Comparison of ENCODE assay signal across 1 cellular context in the genomic region with DNA sequence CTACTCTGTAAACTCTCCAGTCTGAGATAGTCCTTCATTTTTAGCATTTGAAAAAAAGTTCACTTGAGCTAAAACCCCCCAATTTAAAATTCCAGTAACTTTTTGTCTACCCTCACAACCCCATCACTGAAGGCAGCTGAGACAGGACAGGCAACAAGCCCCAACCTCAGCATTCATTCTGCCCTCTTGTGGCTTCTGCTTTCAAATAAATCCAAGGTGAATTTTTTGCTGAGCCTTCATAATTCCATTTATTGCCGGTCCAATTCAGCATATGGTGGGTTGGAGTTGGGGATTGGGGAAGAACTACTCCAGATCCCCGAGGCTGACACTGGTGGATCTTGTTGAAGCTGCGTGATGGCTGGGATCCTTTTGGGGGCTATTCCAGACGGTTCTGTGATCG.
TF ChIP-seq lines count a peak whose summit lies in the region.

No MANE protein-coding gene starts in this region.

TF ChIP-seq in SK-N-SH treated with all-trans-retinoic acid at 6 μM for 48 hours, 23 proteins besides CTCF, POLR2A, EP300 and RAD21 (continued from another document):
- TF ChIP-seq ZNF565 (CRISPR knock-in tag; conservative IDR thresholded peaks at IDR 0.05; ENCODE audit: low read depth) (no peak), ZNF8 (CRISPR knock-in tag; IDR thresholded peaks at IDR 0.05) (no peak), TOX (CRISPR knock-in tag; IDR thresholded peaks at IDR 0.05; ENCODE audit: borderline replicate concordance) (no peak), ZNF70 (CRISPR knock-in tag; IDR thresholded peaks at IDR 0.05) (no peak)
- TF ChIP-seq, protein P1, sequence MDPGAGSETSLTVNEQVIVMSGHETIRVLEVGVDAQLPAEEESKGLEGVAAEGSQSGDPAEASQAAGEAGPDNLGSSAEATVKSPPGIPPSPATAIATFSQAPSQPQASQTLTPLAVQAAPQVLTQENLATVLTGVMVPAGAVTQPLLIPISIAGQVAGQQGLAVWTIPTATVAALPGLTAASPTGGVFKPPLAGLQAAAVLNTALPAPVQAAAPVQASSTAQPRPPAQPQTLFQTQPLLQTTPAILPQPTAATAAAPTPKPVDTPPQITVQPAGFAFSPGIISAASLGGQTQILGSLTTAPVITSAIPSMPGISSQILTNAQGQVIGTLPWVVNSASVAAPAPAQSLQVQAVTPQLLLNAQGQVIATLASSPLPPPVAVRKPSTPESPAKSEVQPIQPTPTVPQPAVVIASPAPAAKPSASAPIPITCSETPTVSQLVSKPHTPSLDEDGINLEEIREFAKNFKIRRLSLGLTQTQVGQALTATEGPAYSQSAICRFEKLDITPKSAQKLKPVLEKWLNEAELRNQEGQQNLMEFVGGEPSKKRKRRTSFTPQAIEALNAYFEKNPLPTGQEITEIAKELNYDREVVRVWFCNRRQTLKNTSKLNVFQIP (CRISPR knock-in tag; IDR thresholded peaks at IDR 0.05; ENCODE audit: borderline replicate concordance, low read depth) = no peak
